ENCODE assay signal across 1 cellular context in genomic region chr10:92857904-92858514, GRCh38.
TF ChIP-seq lines count a peak whose summit lies in the region.

No MANE protein-coding gene starts in this region.

TF ChIP-seq in SK-N-SH, 30 proteins besides CTCF, POLR2A, EP300 and RAD21 (continued from another document):
- TF ChIP-seq MXI1 (IDR thresholded peaks at IDR 0.05; ENCODE audit: low read depth, low read length) (no peak), FOSL2 (IDR thresholded peaks at IDR 0.05; ENCODE audit: borderline replicate concordance, low read depth) (no peak)
